Comparison of ENCODE assay signal across 8 cellular contexts in genomic region chr13:75219479-75220237, GRCh38.
A peak's percentile ranks its signal among the peaks of the same experiment; 100 is the strongest.
DNase-seq lines count a peak whose midpoint lies in the region; ATAC-seq, FAIRE-seq and TF ChIP-seq lines count a peak whose summit lies in the region.

No MANE protein-coding gene starts in this region.

- H3K4me1 ChIP-seq in esophagus muscularis mucosa, result peaks cover 8 to 15% (median 11%) of the 10 kb centered on the region in 4 donors

- peak overlapping the region in 1 of 6 donors; percentile 35 for H3K27ac Mint-ChIP-seq in naive B cell
- H3K27ac Mint-ChIP-seq in stimulated activated effector memory CD8-positive, alpha-beta T cell treated with anti-CD3 and anti-CD28 coated beads, Interleukin-12 subunit alpha, Interleukin-12 subunit beta, amount 100 ng/mL, for 72 hours, result no peak overlapping the region

- 9% methylated on average over 31 of the region's 31 CpGs for WGBS in esophagus muscularis mucosa

- TF ChIP-seq CTCF in D721Med (IDR thresholded peaks at IDR 0.05; ENCODE audit: insufficient read depth, missing control alignments), result peak; percentile 91
- TF ChIP-seq CTCF in esophagus muscularis mucosa (IDR thresholded peaks at IDR 0.05), result peak; percentile 90 to 98 (median 94)

- peak overlapping the region in 1 of 8 donors; percentile 31 for H3K4me3 Mint-ChIP-seq in naive B cell
- H3K4me3 Mint-ChIP-seq in stimulated activated effector memory CD8-positive, alpha-beta T cell treated with anti-CD3 and anti-CD28 coated beads, Interleukin-12 subunit alpha, Interleukin-12 subunit beta, amount 100 ng/mL, for 72 hours, result peak overlapping the region; percentile 29

- FAIRE-seq in D721Med (lab: Jason Lieb, UNC), result no peak

- peaks cover 11 to 47% (median 34%) of the 10 kb centered on the region in 3 donors for H3K27me3 Mint-ChIP-seq in naive B cell

- H3K36me3 ChIP-seq in esophagus muscularis mucosa, result no peaks in the 10 kb centered on the region

- DNase-seq in D721Med (ENCODE audit: insufficient read length, low spot score), result peak; percentile 75
- DNase-seq in HT-29 (ENCODE audit: low spot score), result peak; percentile 88
- peak; percentile 32 for DNase-seq in OCI-M2 (lab: John Stamatoyannopoulos, UW; ENCODE audit: unreplicated experiment)
- DNase-seq in activated T-cell treated with anti-CD3 and anti-CD28 coated beads, Interleukin-2, amount 50 U/mL, for 1 hour, result peak; percentile 88
- DNase-seq in esophagus muscularis mucosa (ENCODE audit: extremely low spot score), result peak; percentile 94
- peak; percentile 53 for DNase-seq in naive B cell
- DNase-seq in stimulated activated effector memory CD8-positive, alpha-beta T cell treated with anti-CD3 and anti-CD28 coated beads, Interleukin-12 subunit alpha, Interleukin-12 subunit beta, amount 100 ng/mL, for 72 hours (ENCODE audit: low spot score in 2 of 2), result peak; percentile 83 to 90

- no peaks in the 10 kb centered on the region for H3K9me3 ChIP-seq in esophagus muscularis mucosa

- no peaks in the 10 kb centered on the region for H3K9me3 Mint-ChIP-seq in naive B cell
- H3K9me3 Mint-ChIP-seq in stimulated activated effector memory CD8-positive, alpha-beta T cell treated with anti-CD3 and anti-CD28 coated beads, Interleukin-12 subunit alpha, Interleukin-12 subunit beta, amount 100 ng/mL, for 72 hours, result no peaks in the 10 kb centered on the region

- H3K27ac ChIP-seq in esophagus muscularis mucosa (replicated peaks in 1 of 4), result no peak overlapping the region

- H3K27me3 ChIP-seq in esophagus muscularis mucosa, result no peaks in the 10 kb centered on the region

- TF ChIP-seq EP300 in esophagus muscularis mucosa (IDR thresholded peaks at IDR 0.05), result no peak

- no peaks in the 10 kb centered on the region for H3K36me3 Mint-ChIP-seq in naive B cell
- H3K36me3 Mint-ChIP-seq in stimulated activated effector memory CD8-positive, alpha-beta T cell treated with anti-CD3 and anti-CD28 coated beads, Interleukin-12 subunit alpha, Interleukin-12 subunit beta, amount 100 ng/mL, for 72 hours, result no peaks in the 10 kb centered on the region

- ATAC-seq in GM21381 (IDR thresholded peaks at IDR 0.05; ENCODE audit: unreplicated experiment) (peak; percentile 99), naive B cell (ENCODE audit: low read depth in 2 of 2) (peak; percentile 86 to 91)
- ATAC-seq in stimulated activated effector memory CD8-positive, alpha-beta T cell treated with anti-CD3 and anti-CD28 coated beads, Interleukin-12 subunit alpha, Interleukin-12 subunit beta, amount 100 ng/mL, for 72 hours, result peak; percentile 94

- no peak for TF ChIP-seq POLR2A in esophagus muscularis mucosa (IDR thresholded peaks at IDR 0.05; ENCODE audit: low read depth)

- intact Hi-C loops in esophagus muscularis mucosa (cut with DNase I), result no loop called here

- peak overlapping the region; percentile 29 to 50 (median 35) for H3K4me3 ChIP-seq in esophagus muscularis mucosa

- H3K4me1 Mint-ChIP-seq in naive B cell, result peaks cover 0 to 9% (median 7%) of the 10 kb centered on the region in 3 donors
- peaks cover 7% of the 10 kb centered on the region for H3K4me1 Mint-ChIP-seq in stimulated activated effector memory CD8-positive, alpha-beta T cell treated with anti-CD3 and anti-CD28 coated beads, Interleukin-12 subunit alpha, Interleukin-12 subunit beta, amount 100 ng/mL, for 72 hours

Comparison
In these comparisons a context has a peak if more than half of its experiments do, and no peak if none do; other contexts are left out.
1. DNase-seq: peak in every context shown above with its lines; median percentile 94 in esophagus muscularis mucosa; 88 in HT-29; 88 in activated T-cell treated with anti-CD3 and anti-CD28 coated beads, Interleukin-2, amount 50 U/mL, for 1 hour; 86 in stimulated activated effector memory CD8-positive, alpha-beta T cell treated with anti-CD3 and anti-CD28 coated beads, Interleukin-12 subunit alpha, Interleukin-12 subunit beta, amount 100 ng/mL, for 72 hours; 75 in D721Med; 53 in naive B cell; 32 in OCI-M2.